In genomic region chr4:118857760-118858159, GRCh38 we compare ENCODE assay signal across 22 cellular contexts. TPM values are rescaled to one million over a fixed set of nuclear protein-coding genes. Genes with fewer than 3 reads are reported as not detected.
DNase-seq lines count a peak whose midpoint lies in the region; ATAC-seq and TF ChIP-seq lines count a peak whose summit lies in the region.
"Had no signal": no experiment of that assay in that cellular context is flagged by ENCODE, and none has a peak within 500 bp of the region (broad histone marks: within the 10 kb centered on the region; RNA-seq: fewer than 3 reads in every experiment).

No MANE protein-coding gene starts in this region.

- H3K4me3 ChIP-seq in liver (ENCODE audit: low read depth in 1 of 3, low read length in 3 of 3): no peak overlapping the region
- H3K4me3 ChIP-seq: A549 had no signal

- H3K79me2 ChIP-seq in H9 (ENCODE audit: insufficient read depth, low read length): no peaks in the 10 kb centered on the region; the same call in 1 of the 2 replicates

- no peak overlapping the region for H2AK5ac ChIP-seq in H9 (ENCODE audit: insufficient read length, low read length)

- H3K27me3 ChIP-seq in H9 (ENCODE audit: insufficient read depth, low read length) (no peaks in the 10 kb centered on the region), liver (ENCODE audit: control insufficient read depth in 4 of 4, insufficient read depth in 4 of 4, low read length in 3 of 4) (no peaks in the 10 kb centered on the region)

- CTCF ChIA-PET in WTC11 (lab: Charles Lee): no interaction called here

- POLR2A ChIA-PET in WTC11 (lab: Charles Lee): no interaction called here

- WGBS in H9 (ENCODE audit: extremely low coverage, insufficient read length, low lambda C conversion rate): no CpG with 5 or more reads among the region's 2 CpGs
- WGBS in liver: 75% methylated on average over 2 of the region's 2 CpGs

- H4K8ac ChIP-seq in H9 (replicated peaks; ENCODE audit: insufficient read length, low read depth, low read length): no peak overlapping the region

- H3K36me3 ChIP-seq in liver (ENCODE audit: control insufficient read depth in 4 of 4, insufficient read depth in 3 of 4, low read depth in 1 of 4, low read length in 3 of 4): no peaks in the 10 kb centered on the region

- no peaks in the 10 kb centered on the region for H3K23me2 ChIP-seq in H9 (ENCODE audit: insufficient read length, low read depth, low read length, poor library complexity, severe bottlenecking)

- H2BK12ac ChIP-seq in H9 (ENCODE audit: insufficient read length, low read depth, low read length): no peak overlapping the region

- H4K91ac ChIP-seq in H9 (ENCODE audit: insufficient read length, low read depth, low read length): no peak overlapping the region

- H3K4me3 Mint-ChIP-seq in H9: no peak overlapping the region
- no peak overlapping the region for H3K4me3 Mint-ChIP-seq in WTC11
- H3K4me3 Mint-ChIP-seq: CD4-positive, alpha-beta memory T cell had no signal

- H3K36me3 Mint-ChIP-seq in H9 (ENCODE audit: insufficient read depth in 1 of 3, low read depth in 3 of 3): peaks cover 0 to 5% (median 5%) of the 10 kb centered on the region in 3 experiments; a peak in 4 of 7 replicates
- H3K36me3 Mint-ChIP-seq in WTC11: 0 out of 2 replicates have a peak, but pooled peaks cover 4% of the 10 kb centered on the region

- no peak overlapping the region for H4K5ac ChIP-seq in H9 (ENCODE audit: insufficient read length, low read depth, low read length)

- no peak overlapping the region for H3K23ac ChIP-seq in H9 (ENCODE audit: insufficient read length, low read depth, low read length)

- no peak overlapping the region for H2BK120ac ChIP-seq in H9 (ENCODE audit: low read depth, low read length, poor library complexity, severe bottlenecking)

- no peak overlapping the region for H2BK20ac ChIP-seq in H9 (ENCODE audit: low read depth, low read length, poor library complexity, severe bottlenecking)

- H3K14ac ChIP-seq in H9 (ENCODE audit: insufficient read depth, low read length): no peak overlapping the region

- H3K4me1 ChIP-seq in H9 (ENCODE audit: insufficient read depth, low read length): 0 out of 2 replicates have a peak, but pooled peaks cover 3% of the 10 kb centered on the region
- no peaks in the 10 kb centered on the region for H3K4me1 ChIP-seq in liver (ENCODE audit: control insufficient read depth in 4 of 4, insufficient read depth in 4 of 4, low read length in 3 of 4)
- H3K4me1 ChIP-seq: A549 had no signal

- no peak overlapping the region for H3K4me2 ChIP-seq in H9 (ENCODE audit: insufficient read depth, insufficient read length, low read length)
- H3K4me2 ChIP-seq: A549 had no signal

- no peak overlapping the region for H3K56ac ChIP-seq in H9 (ENCODE audit: insufficient read length, low read depth, low read length)

- H3K9me3 ChIP-seq in H9 (ENCODE audit: control insufficient read depth, low read depth, low read length) (no peaks in the 10 kb centered on the region), liver (ENCODE audit: control insufficient read depth in 4 of 4, low read length in 3 of 4) (no peaks in the 10 kb centered on the region)
- H3K9me3 ChIP-seq: A549 had no signal

- TF ChIP-seq CTCF in H9 (conservative IDR thresholded peaks at IDR 0.05) (no peak), WTC11 (IDR thresholded peaks at IDR 0.05) (no peak), liver (IDR thresholded peaks at IDR 0.05; ENCODE audit: low read depth, low read length, missing input control) (no peak)

- in situ Hi-C loops in KBM-7 (cut with MboI; ENCODE audit: low pct_unique_long_range_greater_than_20kb, low sequenced_read_pairs): no loop called here

- H3K9ac ChIP-seq in H9 (ENCODE audit: extremely low read depth, insufficient read length, low read length): no peak overlapping the region
- H3K9ac ChIP-seq in liver (ENCODE audit: low read depth in 1 of 2, low read length in 2 of 2): no peak overlapping the region

- H3K4ac ChIP-seq in H9 (ENCODE audit: low read depth, low read length): no peak overlapping the region

- ATAC-seq in WTC11: no peak
- no peak for ATAC-seq in GM21515 (IDR thresholded peaks at IDR 0.05; ENCODE audit: unreplicated experiment)
- ATAC-seq: A549, Panc1 had no signal

- H3K79me1 ChIP-seq in H9 (ENCODE audit: insufficient read depth, low read depth, low read length, poor library complexity, severe bottlenecking): no peaks in the 10 kb centered on the region

- H4K20me1 ChIP-seq in H9 (ENCODE audit: control insufficient read depth, insufficient read depth, insufficient read length): no peaks in the 10 kb centered on the region

- peak overlapping the region; percentile 70 for H2AFZ ChIP-seq in H9 (ENCODE audit: low read length)

- H3K4me1 Mint-ChIP-seq in H9 (peaks cover 5 to 15% of the 10 kb centered on the region in 2 experiments), WTC11 (peaks cover 12% of the 10 kb centered on the region)

- H2BK15ac ChIP-seq in H9 (ENCODE audit: low read depth, low read length): no peak overlapping the region

- H3K27ac ChIP-seq in H9 (ENCODE audit: insufficient read length, low read depth, low read length) (no peak overlapping the region), liver (ENCODE audit: low read depth in 1 of 2, low read length in 2 of 2) (no peak overlapping the region)
- H3K27ac ChIP-seq: A549 had no signal

- TF ChIP-seq RAD21 in liver (IDR thresholded peaks at IDR 0.05): no peak

- H2BK5ac ChIP-seq in H9 (ENCODE audit: insufficient read length, low read length): no peak overlapping the region

- H3K9me3 Mint-ChIP-seq in H9 (peaks cover 0 to 2% of the 10 kb centered on the region in 2 experiments; a peak in 2 of 5 replicates), WTC11 (peaks cover 6% of the 10 kb centered on the region)

- DNase-seq in H9 (no peak), WTC11 (ENCODE audit: low spot score) (no peak), RPMI8226 (no peak), KBM-7 (no peak)
- DNase-seq in activated CD4-positive, alpha-beta T cell treated with anti-CD3 and anti-CD28 coated beads, Interleukin-2, amount 50 U/mL, for 1 hour: no peak
- DNase-seq: C1 segment of cervical spinal cord; CD4-positive, alpha-beta memory T cell; COR-L47; DMS53; KG1; NCI-H1048; NCI-H1417; NCI-H1694; NCI-H2029 treated with DMSO at 0.1 percent for 48 hours; NCI-H526 treated with DMSO at 0.1 percent for 48 hours; SHP77 treated with DMSO at 0.1 percent for 48 hours had no signal

- H3K18ac ChIP-seq in H9 (ENCODE audit: insufficient read length, low read depth, low read length): no peak overlapping the region

- H3K27ac Mint-ChIP-seq in H9 (no peak overlapping the region; a peak in 1 of 7 replicates), WTC11 (peak overlapping the region; percentile 15; the same call in 1 of the 2 replicates)
- H3K27ac Mint-ChIP-seq: CD4-positive, alpha-beta memory T cell had no signal

- H3T11ph ChIP-seq in H9 (ENCODE audit: low read length): no peak overlapping the region

- H3K27me3 Mint-ChIP-seq in H9 (ENCODE audit: low read depth) (no peaks in the 10 kb centered on the region), WTC11 (ENCODE audit: low read depth) (no peaks in the 10 kb centered on the region)
- H3K27me3 Mint-ChIP-seq: CD4-positive, alpha-beta memory T cell had no signal

TF ChIP-seq in WTC11, 78 proteins besides CTCF, POLR2A, EP300 and RAD21 (continues in another document):
- TF ChIP-seq ZNF423 (CRISPR knock-in tag; IDR thresholded peaks at IDR 0.05) (no peak), ZNF219 (CRISPR knock-in tag; IDR thresholded peaks at IDR 0.05; ENCODE audit: borderline replicate concordance) (no peak), ATF1 (CRISPR knock-in tag; IDR thresholded peaks at IDR 0.05) (no peak), ZNF416 (CRISPR knock-in tag; IDR thresholded peaks at IDR 0.05) (no peak), ZBTB21 (CRISPR knock-in tag; IDR thresholded peaks at IDR 0.05; ENCODE audit: borderline replicate concordance) (no peak), ZNF138 (CRISPR knock-in tag; conservative IDR thresholded peaks at IDR 0.05) (no peak)

TF ChIP-seq in liver, 16 proteins besides CTCF, POLR2A, EP300 and RAD21:
- TF ChIP-seq YY1 (IDR thresholded peaks at IDR 0.05) (no peak), FOXA2 (IDR thresholded peaks at IDR 0.05) (peak; percentile 23)

RNA-seq across cellular contexts. Expression of gene SEC24D, which starts 21.8 kb away (rescaled TPM):
- total RNA-seq in H9 (2021) (59.1 and 61.5 TPM in 2 replicates), WTC11 (2021) (44.2 to 63.1 TPM (median 50.6 TPM) in 3 replicates), liver (10 to 100 TPM; 16.0 to 80.8 TPM)
- polyA plus RNA-seq in liver: 10 to 100 TPM; 18.1 to 49.3 TPM

RNA-seq across cellular contexts. Expression of gene SYNPO2, which starts 30.9 kb away (rescaled TPM):
- total RNA-seq in H9 (2021) (1.1 and 1.2 TPM in 2 replicates), WTC11 (2021) (1.5 to 1.9 TPM (median 1.6 TPM) in 3 replicates), liver (10 to 100 TPM in 1 of 2 donors, 1 to 10 TPM in 1; 2.7 to 10.9 TPM)
- 1 to 10 TPM; 2.4 to 4.2 TPM for polyA plus RNA-seq in liver
- total RNA-seq: G401, HT-29 had no signal
